1 cellular context compared by ENCODE assay signal in genomic region chr18:63909870-63910269, GRCh38.
TF ChIP-seq lines count a peak whose summit lies in the region.

No MANE protein-coding gene starts in this region.

TF ChIP-seq in GM12878, 131 proteins besides CTCF, POLR2A, EP300 and RAD21 (continued from another document and continues in another):
- TF ChIP-seq HDGF (IDR thresholded peaks at IDR 0.05) (no peak), NFYA (IDR thresholded peaks at IDR 0.05; ENCODE audit: borderline replicate concordance, low read depth, low read length) (no peak), MAX (IDR thresholded peaks at IDR 0.05; ENCODE audit: low read depth, low read length) (no peak), FOS (IDR thresholded peaks at IDR 0.05; ENCODE audit: borderline replicate concordance, extremely low read depth, insufficient read length) (no peak), TCF7 (IDR thresholded peaks at IDR 0.05; ENCODE audit: borderline replicate concordance) (no peak), ATF3 (IDR thresholded peaks at IDR 0.05; ENCODE audit: borderline replicate concordance, extremely low read depth, low read depth, low read length) (no peak), EZH2 (IDR thresholded peaks at IDR 0.05; ENCODE audit: borderline replicate concordance, control insufficient read depth, low read depth, low read length) (no peak), NFIC (IDR thresholded peaks at IDR 0.05; ENCODE audit: low read depth, low read length) (0 out of 2 replicates have a peak, but pooled peaks have one; percentile 47), POU2F2 (IDR thresholded peaks at IDR 0.05; ENCODE audit: borderline replicate concordance, low read depth, low read length) (no peak), CREB1 (IDR thresholded peaks at IDR 0.05; ENCODE audit: low read depth) (peak; percentile 36; the same call in 1 of the 2 replicates), TBL1XR1 (IDR thresholded peaks at IDR 0.05; ENCODE audit: low read depth, low read length) (no peak), KDM1A (IDR thresholded peaks at IDR 0.05; ENCODE audit: borderline replicate concordance) (no peak), ETV6 (conservative IDR thresholded peaks at IDR 0.05 in 1 of 2, IDR thresholded peaks at IDR 0.05 in 1 of 2; ENCODE audit: borderline replicate concordance in 1 of 2, low read depth in 1 of 2) (no peak), RELA (IDR thresholded peaks at IDR 0.05; ENCODE audit: borderline replicate concordance, partially characterized antibody) (no peak), SUZ12 (IDR thresholded peaks at IDR 0.05; ENCODE audit: unreplicated experiment) (no peak), IRF5 (IDR thresholded peaks at IDR 0.05; ENCODE audit: borderline replicate concordance) (no peak), HDAC6 (IDR thresholded peaks at IDR 0.05; ENCODE audit: unreplicated experiment) (no peak), NKRF (conservative IDR thresholded peaks at IDR 0.05) (no peak), EED (IDR thresholded peaks at IDR 0.05; ENCODE audit: low read depth) (no peak), RELB (IDR thresholded peaks at IDR 0.05; ENCODE audit: low read depth) (0 out of 2 replicates have a peak, but pooled peaks have one; percentile 32), TCF3 (IDR thresholded peaks at IDR 0.05; ENCODE audit: borderline replicate concordance, insufficient read depth, low read depth, low read length) (no peak), PRDM15 (CRISPR knock-in tag; IDR thresholded peaks at IDR 0.05) (no peak), RBBP5 (conservative IDR thresholded peaks at IDR 0.05) (no peak), E4F1 (IDR thresholded peaks at IDR 0.05; ENCODE audit: borderline replicate concordance, partially characterized antibody) (no peak), BHLHE40 (IDR thresholded peaks at IDR 0.05; ENCODE audit: borderline replicate concordance in 1 of 2, low read depth in 2 of 2, low read length in 1 of 2) (no peak), EGR1 (IDR thresholded peaks at IDR 0.05; ENCODE audit: borderline replicate concordance in 1 of 2, low read depth in 2 of 2, low read length in 2 of 2) (no peak), BCLAF1 (IDR thresholded peaks at IDR 0.05) (no peak), CREM (IDR thresholded peaks at IDR 0.05; ENCODE audit: low read depth) (no peak), CBX5 (IDR thresholded peaks at IDR 0.05; ENCODE audit: low read depth) (no peak), PKNOX1 (IDR thresholded peaks at IDR 0.05) (no peak), MYB (IDR thresholded peaks at IDR 0.05; ENCODE audit: borderline replicate concordance, low read depth, low read length) (no peak), BCL3 (IDR thresholded peaks at IDR 0.05; ENCODE audit: borderline replicate concordance, insufficient read depth, low read depth, low read length, poor library complexity, severe bottlenecking) (no peak), SKIL (IDR thresholded peaks at IDR 0.05; ENCODE audit: low read depth, poor library complexity, severe bottlenecking) (no peak), JUNB (IDR thresholded peaks at IDR 0.05) (peak; percentile 36; the same call in 1 of the 2 replicates), IKZF2 (IDR thresholded peaks at IDR 0.05) (peak; percentile 30 to 43; a peak in 2 of 4 replicates), GABPA (IDR thresholded peaks at IDR 0.05; ENCODE audit: low read depth) (no peak)
